8 cellular contexts compared by ENCODE assay signal in genomic region chr17:44218344-44219125, GRCh38. TPM values are rescaled to one million over a fixed set of nuclear protein-coding genes. Genes with fewer than 3 reads are reported as not detected.
A peak's percentile ranks its signal among the peaks of the same experiment; 100 is the strongest.
DNase-seq lines count a peak whose midpoint lies in the region; ATAC-seq, FAIRE-seq and TF ChIP-seq lines count a peak whose summit lies in the region.

No MANE protein-coding gene starts in this region.

- peak overlapping the region; percentile 99 for H3K27ac Mint-ChIP-seq in activated naive CD8-positive, alpha-beta T cell treated with anti-CD3 and anti-CD28 coated beads for 36 hours

- H3K27me3 ChIP-seq in pancreas (no peaks in the 10 kb centered on the region), tibial nerve (no peaks in the 10 kb centered on the region)

- no peaks in the 10 kb centered on the region for H3K27me3 Mint-ChIP-seq in activated naive CD8-positive, alpha-beta T cell treated with anti-CD3 and anti-CD28 coated beads for 36 hours

- intact Hi-C loops in Right ventricle myocardium superior (cut with DNase I) (no loop called here), pancreas (cut with DNase I) (loop anchor here in 1 of 3 donors (10.0 kb wide), 1 partner anchor 106 kb away; the partner anchor contains the start of gene SLC25A39)

- ATAC-seq in Right ventricle myocardium superior (ENCODE audit: poor library complexity) (peak; percentile 65), pancreas (peak; percentile 51 to 75 (median 69))

- peak in 1 of 2 donors; percentile 58 for TF ChIP-seq POLR2A in tibial nerve (IDR thresholded peaks at IDR 0.05)

- H3K36me3 Mint-ChIP-seq in activated naive CD8-positive, alpha-beta T cell treated with anti-CD3 and anti-CD28 coated beads for 36 hours: peaks cover 47% of the 10 kb centered on the region

- no peak for FAIRE-seq in pancreas (lab: Jason Lieb, UNC)

- peaks cover 11% of the 10 kb centered on the region for H3K4me1 ChIP-seq in HEK293 (ENCODE audit: control insufficient read depth, insufficient read depth, low read length)
- H3K4me1 ChIP-seq in pancreas: peaks cover 6 to 23% (median 23%) of the 10 kb centered on the region in 3 donors
- peaks cover 4 to 50% (median 32%) of the 10 kb centered on the region in 4 donors for H3K4me1 ChIP-seq in tibial nerve

- H3K9me3 ChIP-seq in HEK293 (ENCODE audit: control insufficient read depth, insufficient read depth, low read depth, low read length) (no peaks in the 10 kb centered on the region), pancreas (no peaks in the 10 kb centered on the region), tibial nerve (no peaks in the 10 kb centered on the region)

- H3K9me3 Mint-ChIP-seq in activated naive CD8-positive, alpha-beta T cell treated with anti-CD3 and anti-CD28 coated beads for 36 hours: peaks cover 4% of the 10 kb centered on the region

- TF ChIP-seq CTCF in HEK293 (tag by site-specific recombination; IDR thresholded peaks at IDR 0.05) (peak; percentile 79), pancreas (IDR thresholded peaks at IDR 0.05) (peak; percentile 21 to 59 (median 32)), tibial nerve (IDR thresholded peaks at IDR 0.05) (peak; percentile 52 to 84 (median 66))

- TF ChIP-seq EP300 in tibial nerve (IDR thresholded peaks at IDR 0.05): peak; percentile 21 to 47

- H3K4me3 ChIP-seq in HEK293 (ENCODE audit: low read depth, low read length) (peak overlapping the region; percentile 79), pancreas (peak overlapping the region; percentile 57 to 95 (median 88)), tibial nerve (peak overlapping the region; percentile 32 to 85 (median 76))

- peak overlapping the region; percentile 98 for H3K4me3 Mint-ChIP-seq in activated naive CD8-positive, alpha-beta T cell treated with anti-CD3 and anti-CD28 coated beads for 36 hours

- H3K4me1 Mint-ChIP-seq in activated naive CD8-positive, alpha-beta T cell treated with anti-CD3 and anti-CD28 coated beads for 36 hours: peaks cover 35% of the 10 kb centered on the region

- 0 to 1% methylated on average over 39 to 87 of the region's 90 CpGs for WGBS in pancreas, 2 donors
- WGBS in tibial nerve, 2 donors: 1% methylated on average over 26 to 57 of the region's 90 CpGs

- POLR2A ChIA-PET in HEK293 (lab: Yijun Ruan, JAX): interaction anchor here (0.5 to 1.3 kb wide), 18 partner anchors 9 to 386 kb away, joined by 3 to 13 read pairs (median 4); partner anchors contain the start of genes HDAC5, MPP3, RUNDC3A and SLC25A39

- H3K27ac ChIP-seq in HEK293 (ENCODE audit: extremely low read depth, low read depth, low read length) (peak overlapping the region; percentile 100), pancreas (peak overlapping the region; percentile 93 to 98 (median 97)), tibial nerve (peak overlapping the region; percentile 95 to 99 (median 98))

- DNase-seq in ELF-1 (ENCODE audit: low read depth, low spot score) (peak; percentile 90), NCI-H1092 (lab: John Stamatoyannopoulos, UW) (peak; percentile 94), SKM-1 (lab: John Stamatoyannopoulos, UW; ENCODE audit: unreplicated experiment) (peak; percentile 72), Right ventricle myocardium superior (peak; percentile 92), pancreas (peak; percentile 86 to 93 (median 90)), tibial nerve (ENCODE audit: low spot score in 2 of 2) (peak; percentile 72 to 74)
- peak; percentile 93 for DNase-seq in activated naive CD8-positive, alpha-beta T cell treated with anti-CD3 and anti-CD28 coated beads for 36 hours

- peaks cover 14 to 39% of the 10 kb centered on the region in 2 experiments; a peak in 2 of 3 replicates for H3K36me3 ChIP-seq in HEK293 (ENCODE audit: control insufficient read depth in 2 of 2, insufficient read depth in 1 of 2, low read length in 2 of 2)
- H3K36me3 ChIP-seq in pancreas: peaks cover 0 to 26% (median 20%) of the 10 kb centered on the region in 3 donors
- H3K36me3 ChIP-seq in tibial nerve: peaks cover 0 to 31% (median 16%) of the 10 kb centered on the region in 3 donors

- CTCF ChIA-PET in HEK293 (lab: Yijun Ruan, JAX): interaction anchor here (0.6 to 4.4 kb wide), 9 partner anchors 11 to 122 kb away, joined by 3 to 33 read pairs (median 3); partner anchors contain the start of gene ATXN7L3

TF ChIP-seq in HEK293, 187 proteins besides CTCF, POLR2A, EP300 and RAD21 (continues in another document):
- TF ChIP-seq TRIM28 (IDR thresholded peaks at IDR 0.05; ENCODE audit: borderline replicate concordance, low read length) (no peak), ZNF335 (tag by site-specific recombination; conservative IDR thresholded peaks at IDR 0.05) (no peak), ZNF19 (tag by site-specific recombination; IDR thresholded peaks at IDR 0.05; ENCODE audit: low read depth) (no peak), ZBTB8A (tag by site-specific recombination; IDR thresholded peaks at IDR 0.05) (peak; percentile 85), ZNF433 (tag by site-specific recombination; IDR thresholded peaks at IDR 0.05; ENCODE audit: low read depth) (no peak), ZNF571 (tag by site-specific recombination; IDR thresholded peaks at IDR 0.05) (no peak), INSM2 (tag by site-specific recombination; IDR thresholded peaks at IDR 0.05) (no peak), KLF1 (tag by site-specific recombination; IDR thresholded peaks at IDR 0.05) (0 out of 2 replicates have a peak, but pooled peaks have one; percentile 7), ZNF837 (tag by site-specific recombination; IDR thresholded peaks at IDR 0.05) (no peak), ZNF2 (tag by site-specific recombination; IDR thresholded peaks at IDR 0.05) (no peak), ZNF629 (tag by site-specific recombination; IDR thresholded peaks at IDR 0.05) (peak; percentile 50; the same call in 1 of the 2 replicates), GFI1B (tag by site-specific recombination; IDR thresholded peaks at IDR 0.05) (no peak), WT1 (tag by site-specific recombination; IDR thresholded peaks at IDR 0.05) (0 out of 2 replicates have a peak, but pooled peaks have one; percentile 20), ZNF112 (tag by site-specific recombination; IDR thresholded peaks at IDR 0.05) (no peak), MZF1 (tag by site-specific recombination; IDR thresholded peaks at IDR 0.05; ENCODE audit: borderline replicate concordance) (no peak), ZNF596 (tag by site-specific recombination; IDR thresholded peaks at IDR 0.05) (no peak), ZNF10 (tag by site-specific recombination; IDR thresholded peaks at IDR 0.05) (no peak), KLF10 (tag by site-specific recombination; IDR thresholded peaks at IDR 0.05) (0 out of 2 replicates have a peak, but pooled peaks have one; percentile 7), ZNF530 (tag by site-specific recombination; IDR thresholded peaks at IDR 0.05; ENCODE audit: low read depth) (no peak), ZNF624 (tag by site-specific recombination; IDR thresholded peaks at IDR 0.05) (no peak), FEZF1 (tag by site-specific recombination; IDR thresholded peaks at IDR 0.05) (no peak)

RNA-seq across cellular contexts. Expression of gene UBTF, which starts 0.9 kb away (rescaled TPM):
- 100 to 1,000 TPM; 158 to 169 TPM for total RNA-seq in activated naive CD8-positive, alpha-beta T cell treated with anti-CD3 and anti-CD28 coated beads for 36 hours
- total RNA-seq in Right ventricle myocardium superior (52.7 TPM), pancreas (10 to 100 TPM; 31.9 to 51.8 (median 35.6) TPM), tibial nerve (10 to 100 TPM; 65.7 to 71.9 (median 69.3) TPM)
- 10 to 100 TPM; 40.9 to 44.1 TPM for polyA plus RNA-seq in pancreas

RNA-seq across cellular contexts. Expression of gene ATXN7L3, which starts 18.9 kb away (rescaled TPM):
- total RNA-seq in activated naive CD8-positive, alpha-beta T cell treated with anti-CD3 and anti-CD28 coated beads for 36 hours: 10 to 100 TPM; 78.7 to 83.4 TPM
- total RNA-seq in Right ventricle myocardium superior: 35.7 TPM
- total RNA-seq in pancreas: 10 to 100 TPM; 21.1 to 38.0 (median 24.5) TPM
- polyA plus RNA-seq in pancreas: 10 to 100 TPM; 29.8 to 32.0 TPM
- 10 to 100 TPM; 40.9 to 60.4 (median 52.7) TPM for total RNA-seq in tibial nerve

RNA-seq across cellular contexts. Expression of gene TMUB2, which starts 31.8 kb away (rescaled TPM):
- 10 to 100 TPM; 17.1 to 18.2 TPM for total RNA-seq in activated naive CD8-positive, alpha-beta T cell treated with anti-CD3 and anti-CD28 coated beads for 36 hours
- 19.6 TPM for total RNA-seq in Right ventricle myocardium superior
- total RNA-seq in pancreas: 10 to 100 TPM; 10.4 to 24.6 (median 14.8) TPM
- 10 to 100 TPM; 42.2 to 50.9 TPM for polyA plus RNA-seq in pancreas
- 10 to 100 TPM; 28.6 to 41.2 (median 35.6) TPM for total RNA-seq in tibial nerve

RNA-seq across cellular contexts. Expression of gene ASB16, which starts 48.0 kb away (rescaled TPM):
- total RNA-seq in activated naive CD8-positive, alpha-beta T cell treated with anti-CD3 and anti-CD28 coated beads for 36 hours: not detected
- total RNA-seq in Right ventricle myocardium superior (14.8 TPM), pancreas (1 to 10 TPM; 1.1 to 3.9 (median 2.3) TPM), tibial nerve (1 to 10 TPM in 1 of 4 donors, not detected in 3; 2.7 TPM)
- 1 to 10 TPM; 1.9 to 2.9 TPM for polyA plus RNA-seq in pancreas

RNA-seq across cellular contexts. Expression of gene SLC4A1, which starts 49.4 kb away (rescaled TPM):
- total RNA-seq in activated naive CD8-positive, alpha-beta T cell treated with anti-CD3 and anti-CD28 coated beads for 36 hours: not detected
- total RNA-seq in Right ventricle myocardium superior: 0.30 TPM
- under 1 TPM in 2 of 6 donors, not detected in 4; 0.24 to 0.37 TPM for total RNA-seq in pancreas
- polyA plus RNA-seq in pancreas: not detected
- total RNA-seq in tibial nerve: under 1 TPM in 1 of 4 donors, not detected in 3; 0.21 TPM

Comparison
In these comparisons a context has a peak if more than half of its experiments do, and no peak if none do; other contexts are left out.
1. Peak in every context shown above with its lines: DNase-seq, ATAC-seq, H3K4me3 ChIP-seq and H3K27ac ChIP-seq.